30 cellular contexts compared by ENCODE assay signal in genomic region chr12:11992515-11992914, GRCh38.
"Had no signal": no experiment of that assay in that cellular context is flagged by ENCODE, and none has a peak within 500 bp of the region (broad histone marks: within the 10 kb centered on the region; RNA-seq: fewer than 3 reads in every experiment).

No MANE protein-coding gene starts in this region.

- H3K27me3 ChIP-seq: neural progenitor cell, ovary, right lobe of liver, sigmoid colon, spleen, stomach, thyroid gland, tibial nerve, vagina had no signal

- H3K4me3 Mint-ChIP-seq: naive thymus-derived CD4-positive, alpha-beta T cell; natural killer cell; nephron; neural progenitor cell; stimulated activated memory B cell treated with anti-CD40 and anti-IgM and Interleukin-4, amounts not matched to agents 10 μg/mL and 1 μg/mL and 100 μg/mL, for 72 hours; stimulated activated naive CD8-positive, alpha-beta T cell treated with anti-CD3 and anti-CD28 coated beads, Interleukin-15, Interleukin-2, amounts not matched to agents 100 ng/mL and 50 ng/mL, for 24 hours; type B pancreatic cell had no signal

- H3K4me3 ChIP-seq: neural progenitor cell, ovary, psoas muscle, right lobe of liver, sigmoid colon, spleen, stomach, thoracic aorta, thyroid gland, tibial nerve, vagina had no signal

- H3K4me2 ChIP-seq: neural progenitor cell had no signal

- H3K9me3 ChIP-seq: ovary, psoas muscle, right lobe of liver, sigmoid colon, spleen, stomach, thoracic aorta, thyroid gland, tibial nerve, vagina had no signal

- FAIRE-seq: small intestine, urothelium cell line had no signal

- H2AFZ ChIP-seq: neural progenitor cell, parathyroid adenoma had no signal

- H3K27ac ChIP-seq: neural progenitor cell, ovary, parathyroid adenoma, psoas muscle, right lobe of liver, sigmoid colon, spleen, stomach, thoracic aorta, thyroid gland, tibial nerve, vagina had no signal

- H3K9me3 Mint-ChIP-seq: natural killer cell had no signal

- H3K36me3 ChIP-seq: neural progenitor cell, ovary, right lobe of liver, sigmoid colon, spleen, stomach, thoracic aorta, thyroid gland, tibial nerve, vagina had no signal

- H3K9ac ChIP-seq: neural progenitor cell, parathyroid adenoma had no signal

- H3K36me3 Mint-ChIP-seq: neural progenitor cell had no signal

- H3K79me2 ChIP-seq: parathyroid adenoma had no signal

- ATAC-seq: naive thymus-derived CD4-positive, alpha-beta T cell; natural killer cell; psoas muscle; right cardiac atrium; right lobe of liver; stimulated activated memory B cell treated with anti-CD40 and anti-IgM and Interleukin-4, amounts not matched to agents 10 μg/mL and 1 μg/mL and 100 μg/mL, for 72 hours had no signal

- DNase-seq: naive thymus-derived CD4-positive, alpha-beta T cell; natural killer cell; occipital lobe; ovary; posterior cingulate gyrus; psoas muscle; right cardiac atrium; right lobe of liver; sigmoid colon; small intestine; spleen; stimulated activated CD4-positive, alpha-beta T cell treated with anti-CD3 and anti-CD28 coated beads, Interleukin-12 subunit alpha, Interleukin-12 subunit beta, amount 100 ng/mL, for 4 hours; stimulated activated CD4-positive, alpha-beta T cell treated with anti-CD3 and anti-CD28 coated beads, Interleukin-1b, Interleukin-23, amount 100 ng/mL, for 48 hours; stimulated activated CD4-positive, alpha-beta T cell treated with anti-CD3 and anti-CD28 coated beads, Interleukin-4, amount 100 ng/mL, for 1 hour; stimulated activated CD4-positive, alpha-beta T cell treated with anti-CD3 and anti-CD28 coated beads, Interleukin-4, amount 100 ng/mL, for 4 hours; stimulated activated CD8-positive, alpha-beta memory T cell treated with anti-CD3 and anti-CD28 coated beads, Interleukin-4, amount 100 ng/mL, for 48 hours; stimulated activated naive CD4-positive, alpha-beta T cell treated with Interleukin-2 at 50 U/mL for 16 hours; stomach; thyroid gland had no signal

- H3K27me3 Mint-ChIP-seq: naive thymus-derived CD4-positive, alpha-beta T cell; stimulated activated memory B cell treated with anti-CD40 and anti-IgM and Interleukin-4, amounts not matched to agents 10 μg/mL and 1 μg/mL and 100 μg/mL, for 72 hours; stimulated activated naive CD8-positive, alpha-beta T cell treated with anti-CD3 and anti-CD28 coated beads, Interleukin-15, Interleukin-2, amounts not matched to agents 100 ng/mL and 50 ng/mL, for 24 hours had no signal

- H3K4me1 Mint-ChIP-seq: nephron; stimulated activated memory B cell treated with anti-CD40 and anti-IgM and Interleukin-4, amounts not matched to agents 10 μg/mL and 1 μg/mL and 100 μg/mL, for 72 hours had no signal

- H3K4me1 ChIP-seq: neural progenitor cell, parathyroid adenoma, psoas muscle, right lobe of liver, spleen, stomach, thyroid gland, tibial nerve, vagina had no signal

- H3K27ac Mint-ChIP-seq: natural killer cell; nephron; neural progenitor cell; progenitor cell of endocrine pancreas; stimulated activated memory B cell treated with anti-CD40 and anti-IgM and Interleukin-4, amounts not matched to agents 10 μg/mL and 1 μg/mL and 100 μg/mL, for 72 hours; stimulated activated naive CD8-positive, alpha-beta T cell treated with anti-CD3 and anti-CD28 coated beads, Interleukin-15, Interleukin-2, amounts not matched to agents 100 ng/mL and 50 ng/mL, for 24 hours; type B pancreatic cell had no signal
